In genomic region chr3:197225579-197225978, GRCh38 we compare ENCODE assay signal across 11 cellular contexts.
DNase-seq lines count a peak whose midpoint lies in the region; TF ChIP-seq lines count a peak whose summit lies in the region.
"Had no signal": no experiment of that assay in that cellular context is flagged by ENCODE, and none has a peak within 500 bp of the region (broad histone marks: within the 10 kb centered on the region; RNA-seq: fewer than 3 reads in every experiment).

No MANE protein-coding gene starts in this region.

- peaks cover 0 to 39% (median 31%) of the 10 kb centered on the region in 10 experiments; a peak in 17 of 20 replicates for H3K4me1 ChIP-seq in BLaER1 treated with 17β-estradiol and CSF1 and Interleukin-3, amounts not matched to agents 10 nM and 100 nM

- H3K27ac ChIP-seq in BLaER1 treated with 17β-estradiol and CSF1 and Interleukin-3, amounts not matched to agents 10 nM and 100 nM: no peak overlapping the region
- H3K27ac ChIP-seq in SK-N-MC (peak overlapping the region; percentile 33; the same call in 1 of the 2 replicates), dorsolateral prefrontal cortex (peak overlapping the region in 33 of 59 donors; percentile 1 to 69 (median 38)), temporal lobe (ENCODE audit: low read depth, low read length) (peak overlapping the region; percentile 22)
- H3K27ac ChIP-seq: GM23248 had no signal

- peaks cover 0 to 91% (median 55%) of the 10 kb centered on the region in 11 experiments; a peak in 18 of 22 replicates for H4K20me1 ChIP-seq in BLaER1 treated with 17β-estradiol and CSF1 and Interleukin-3, amounts not matched to agents 10 nM and 100 nM

- H3K9me3 ChIP-seq in BLaER1 treated with 17β-estradiol and CSF1 and Interleukin-3, amounts not matched to agents 10 nM and 100 nM (replicated peaks in 1 of 11): no peaks in the 10 kb centered on the region
- H3K9me3 ChIP-seq in SK-N-MC (ENCODE audit: low read depth, low read length): no peaks in the 10 kb centered on the region
- H3K9me3 ChIP-seq: BE2C had no signal

- no peak overlapping the region for H3K4me3 ChIP-seq in BLaER1 treated with 17β-estradiol and CSF1 and Interleukin-3, amounts not matched to agents 10 nM and 100 nM
- 0 out of 2 replicates have a peak overlapping the region, but pooled peaks have one; percentile 17 for H3K4me3 ChIP-seq in SK-N-MC
- H3K4me3 ChIP-seq in dorsolateral prefrontal cortex: peak overlapping the region in 33 of 59 donors; percentile 2 to 44 (median 25)
- H3K4me3 ChIP-seq: GM23248 had no signal

- H3K4me2 ChIP-seq in BLaER1 treated with 17β-estradiol and CSF1 and Interleukin-3, amounts not matched to agents 10 nM and 100 nM: peak overlapping the region in 7 of 11 experiments; percentile 4 to 45 (median 34); a peak in 11 of 22 replicates

- peaks cover 0 to 5% (median 0%) of the 10 kb centered on the region in 11 experiments; a peak in 3 of 22 replicates for H3K36me3 ChIP-seq in BLaER1 treated with 17β-estradiol and CSF1 and Interleukin-3, amounts not matched to agents 10 nM and 100 nM
- H3K36me3 ChIP-seq in SK-N-MC (ENCODE audit: insufficient read depth, low read length): no peaks in the 10 kb centered on the region
- H3K36me3 ChIP-seq: BE2C had no signal

- DNase-seq in SK-N-MC (ENCODE audit: low read depth, low spot score) (no peak), dorsolateral prefrontal cortex (no peak), NCI-H2171 (lab: John Stamatoyannopoulos, UW) (no peak), NCI-H2029 (lab: John Stamatoyannopoulos, UW) (no peak), posterior vena cava (ENCODE audit: low spot score) (no peak)
- DNase-seq: DMS53, GM23248, H7 had no signal

- no peaks in the 10 kb centered on the region for H3K27me3 ChIP-seq in BLaER1 treated with 17β-estradiol and CSF1 and Interleukin-3, amounts not matched to agents 10 nM and 100 nM
- no peaks in the 10 kb centered on the region for H3K27me3 ChIP-seq in dorsolateral prefrontal cortex
- H3K27me3 ChIP-seq: BE2C had no signal

- TF ChIP-seq CTCF in dorsolateral prefrontal cortex (IDR thresholded peaks at IDR 0.05 in 54 of 56, conservative IDR thresholded peaks at IDR 0.05 in 2 of 56; ENCODE audit: low read depth in 1 of 56, partially characterized antibody in 56 of 56): no peak

- intact Hi-C loops in dorsolateral prefrontal cortex (cut with DNase I): loop anchor here (10.0 kb wide), 2 partner anchors 229 to 279 kb away; no protein-coding TSS in a partner anchor
- intact Hi-C loops in posterior vena cava (cut with DNase I): no loop called here

- no peak overlapping the region for H3K9ac ChIP-seq in BLaER1 treated with 17β-estradiol and CSF1 and Interleukin-3, amounts not matched to agents 10 nM and 100 nM
- no peak overlapping the region for H3K9ac ChIP-seq in SK-N-MC (ENCODE audit: insufficient read length)
- H3K9ac ChIP-seq: GM23248 had no signal

Comparison
In these comparisons a context has a peak if more than half of its experiments do, and no peak if none do; other contexts are left out.
1. H3K27ac ChIP-seq: peak in SK-N-MC (single experiment), dorsolateral prefrontal cortex (33 of 59) and temporal lobe (single experiment); none in BLaER1 treated with 17β-estradiol and CSF1 and Interleukin-3, amounts not matched to agents 10 nM and 100 nM (0 of 11).
2. H3K4me3 ChIP-seq: peak in SK-N-MC (single experiment) and dorsolateral prefrontal cortex (33 of 59); none in BLaER1 treated with 17β-estradiol and CSF1 and Interleukin-3, amounts not matched to agents 10 nM and 100 nM (0 of 10).
3. intact Hi-C loops: an anchor here in dorsolateral prefrontal cortex (10.0 kb wide); none called in posterior vena cava.